ENCODE assay signal across 11 cellular contexts in genomic region chr15:31296304-31297220, GRCh38. TPM values are rescaled to one million over a fixed set of nuclear protein-coding genes. Genes with fewer than 3 reads are reported as not detected.
DNase-seq lines count a peak whose midpoint lies in the region; ATAC-seq and TF ChIP-seq lines count a peak whose summit lies in the region.
"Had no signal": no experiment of that assay in that cellular context is flagged by ENCODE, and none has a peak within 500 bp of the region (broad histone marks: within the 10 kb centered on the region; RNA-seq: fewer than 3 reads in every experiment).

No MANE protein-coding gene starts in this region.

- H3K4me3 Mint-ChIP-seq in glutamatergic neuron (ENCODE audit: unreplicated experiment), result peak overlapping the region; percentile 73
- H3K4me3 Mint-ChIP-seq: activated B cell treated with CpG ODN at 0.5 μM for 24 hours, nephron progenitor cell had no signal

- H3K79me2 ChIP-seq in PC-9 (ENCODE audit: low read depth), result no peaks in the 10 kb centered on the region

- BruUV-seq in PC-9 (replicated peaks; lab: Mats Ljungman, UMichigan), result no TSS peak

- H3K9me3 ChIP-seq in PC-9 (ENCODE audit: insufficient read depth, low read depth), result no peaks in the 10 kb centered on the region
- H3K9me3 ChIP-seq in stomach, result no peaks in the 10 kb centered on the region
- H3K9me3 ChIP-seq: gastrocnemius medialis had no signal

- no peak for ATAC-seq in HG02970 (IDR thresholded peaks at IDR 0.05; ENCODE audit: low FRiP score, unreplicated experiment)
- ATAC-seq: gastrocnemius medialis had no signal

- H3K4me1 Mint-ChIP-seq in glutamatergic neuron (ENCODE audit: low read depth, unreplicated experiment), result peaks cover 63% of the 10 kb centered on the region

- H3K9me3 Mint-ChIP-seq in glutamatergic neuron (ENCODE audit: unreplicated experiment), result peaks cover 20% of the 10 kb centered on the region
- H3K9me3 Mint-ChIP-seq: activated B cell treated with CpG ODN at 0.5 μM for 24 hours, nephron progenitor cell had no signal

- H3K27me3 Mint-ChIP-seq in glutamatergic neuron (ENCODE audit: unreplicated experiment), result peaks cover 17% of the 10 kb centered on the region
- H3K27me3 Mint-ChIP-seq: activated B cell treated with CpG ODN at 0.5 μM for 24 hours had no signal

- 20 to 39% (median 28%) methylated on average over 9 of the region's 9 CpGs for WGBS in stomach, 5 donors

- CTCF ChIA-PET in PC-9 (lab: Charles Lee), result no interaction called here

- H3K4me2 ChIP-seq in PC-9, result no peak overlapping the region

- TF ChIP-seq EP300 in stomach (IDR thresholded peaks at IDR 0.05), result no peak

- H3K27me3 ChIP-seq in PC-9 (ENCODE audit: insufficient read depth, low read depth) (peaks cover 27% of the 10 kb centered on the region), stomach (no peaks in the 10 kb centered on the region)
- H3K27me3 ChIP-seq: gastrocnemius medialis had no signal

- no peaks in the 10 kb centered on the region for H3F3A ChIP-seq in PC-9 (ENCODE audit: insufficient read depth, low read depth)

- POLR2A ChIA-PET in PC-9 (lab: Charles Lee; ENCODE audit: unreplicated experiment), result no interaction called here

- TF ChIP-seq CTCF in PC-9 (conservative IDR thresholded peaks at IDR 0.05) (no peak), glutamatergic neuron (IDR thresholded peaks at IDR 0.05; ENCODE audit: partially characterized antibody, unreplicated experiment) (no peak), stomach (IDR thresholded peaks at IDR 0.05) (no peak)

- H3K36me3 Mint-ChIP-seq in glutamatergic neuron (ENCODE audit: unreplicated experiment), result no peaks in the 10 kb centered on the region

- H3K36me3 ChIP-seq in PC-9 (ENCODE audit: low read depth), result no peaks in the 10 kb centered on the region
- no peaks in the 10 kb centered on the region for H3K36me3 ChIP-seq in stomach
- H3K36me3 ChIP-seq: gastrocnemius medialis had no signal

- no peak overlapping the region for H2AFZ ChIP-seq in PC-9

- no peak overlapping the region for H3K27ac ChIP-seq in PC-9
- H3K27ac ChIP-seq in stomach, result peak overlapping the region; percentile 69 to 89 (median 78)
- H3K27ac ChIP-seq: gastrocnemius medialis had no signal

- no peaks in the 10 kb centered on the region for H4K20me1 ChIP-seq in PC-9 (ENCODE audit: insufficient read depth)

- intact Hi-C loops in PC-9 (cut with micrococcal nuclease; ENCODE audit: unreplicated experiment) (no loop called here), stomach (cut with DNase I; ENCODE audit: low total_unique reads) (no loop called here)

- H3K4me3 ChIP-seq in PC-9, result no peak overlapping the region
- H3K4me3 ChIP-seq in stomach, result no peak overlapping the region
- H3K4me3 ChIP-seq: gastrocnemius medialis had no signal

- H3K27ac Mint-ChIP-seq in glutamatergic neuron (ENCODE audit: unreplicated experiment), result peak overlapping the region; percentile 97
- H3K27ac Mint-ChIP-seq: activated B cell treated with CpG ODN at 0.5 μM for 24 hours, nephron progenitor cell had no signal

- H3K4me1 ChIP-seq in PC-9 (replicated peaks; ENCODE audit: insufficient read depth), result no peaks in the 10 kb centered on the region
- peaks cover 11 to 73% (median 45%) of the 10 kb centered on the region in 4 donors for H3K4me1 ChIP-seq in stomach

- no peak for TF ChIP-seq POLR2A in stomach (IDR thresholded peaks at IDR 0.05)

- peak; percentile 75 to 92 for DNase-seq in NCI-H2081 (lab: John Stamatoyannopoulos, UW)
- no peak for DNase-seq in NCI-H2081 treated with DMSO at 0.1 percent for 48 hours (lab: John Stamatoyannopoulos, UW)
- DNase-seq in PC-9, result peak; percentile 44 to 49
- DNase-seq in glutamatergic neuron, result no peak
- peak; percentile 91 for DNase-seq in stomach
- no peak for DNase-seq in 8988T
- DNase-seq in Ammon's horn (ENCODE audit: low spot score), result no peak
- DNase-seq: activated B cell treated with CpG ODN at 0.5 μM for 24 hours, nephron progenitor cell had no signal

- no peaks in the 10 kb centered on the region for H3K9me2 ChIP-seq in PC-9 (ENCODE audit: insufficient read depth)

RNA-seq across cellular contexts. Expression of gene KLF13, which starts 30.1 kb away (rescaled TPM):
- total RNA-seq in PC-9 (2021), result 2.5 and 3.4 TPM in 2 replicates
- total RNA-seq in glutamatergic neuron (ENCODE audit: unreplicated experiment), result 141 TPM
- total RNA-seq in stomach, result 10 to 100 TPM in 4 of 5 donors, 1 to 10 TPM in 1; 9.3 to 74.0 (median 38.8) TPM
- 10 to 100 TPM; 23.0 to 30.7 (median 24.3) TPM for polyA plus RNA-seq in stomach

Comparison
In these comparisons a context has a peak if more than half of its experiments do, and no peak if none do; other contexts are left out.
1. DNase-seq: peak in NCI-H2081 (2 of 2), PC-9 (2 of 2) and stomach (single experiment); none in NCI-H2081 treated with DMSO at 0.1 percent for 48 hours (single experiment), glutamatergic neuron (single experiment), 8988T (single experiment) and Ammon's horn (single experiment).